6 cellular contexts compared by ENCODE assay signal in the genomic region with DNA sequence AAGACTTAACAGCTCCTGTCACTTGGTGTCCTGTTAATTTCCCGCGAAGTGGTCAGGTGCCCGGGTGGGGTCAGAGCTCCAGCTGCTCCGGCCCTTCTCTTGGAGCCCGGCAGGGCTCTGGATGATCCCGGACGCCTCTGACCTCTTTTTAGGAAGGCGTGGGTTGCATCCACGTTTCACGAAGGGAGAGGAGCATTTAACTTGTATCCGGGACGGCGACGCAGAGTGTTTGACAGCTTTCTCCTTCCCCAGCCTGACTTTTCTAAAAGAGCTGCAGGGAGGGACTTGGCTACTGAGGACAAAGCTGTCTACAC. TPM values are rescaled to one million over a fixed set of nuclear protein-coding genes. Genes with fewer than 3 reads are reported as not detected.
DNase-seq lines count a peak whose midpoint lies in the region; ATAC-seq and TF ChIP-seq lines count a peak whose summit lies in the region.

No MANE protein-coding gene starts in this region.

- no peak for TF ChIP-seq CTCF in WERI-Rb-1 (IDR thresholded peaks at IDR 0.05; ENCODE audit: low read depth, low read length)

- H3K9me3 ChIP-seq in WERI-Rb-1 (ENCODE audit: severe bottlenecking) = no peaks in the 10 kb centered on the region

- peak overlapping the region; percentile 93 for H3K4me3 ChIP-seq in WERI-Rb-1 (ENCODE audit: low read depth, low read length)

- H3K27ac ChIP-seq in WERI-Rb-1 = peak overlapping the region; percentile 63

- intact Hi-C loops in left colon (cut with DNase I, micrococcal nuclease) = loop anchor here in 1 of 2 donors (2.0 kb wide), 1 partner anchor 66 kb away; no protein-coding TSS in a partner anchor

- ATAC-seq in GM21381 (IDR thresholded peaks at IDR 0.05; ENCODE audit: unreplicated experiment) (peak; percentile 9), left colon (peak; percentile 45), GM19035 (IDR thresholded peaks at IDR 0.05; ENCODE audit: unreplicated experiment) (no peak)

- DNase-seq in WERI-Rb-1 (no peak), left colon (peak in 1 of 2 donors; percentile 19), NCI-H2029 treated with DMSO at 0.1 percent for 48 hours (lab: John Stamatoyannopoulos, UW) (no peak), NCI-H446 (lab: John Stamatoyannopoulos, UW) (no peak)

- H3K27me3 ChIP-seq in WERI-Rb-1 (ENCODE audit: insufficient read depth, low read depth, severe bottlenecking) = no peaks in the 10 kb centered on the region

- H3K36me3 ChIP-seq in WERI-Rb-1 = peaks cover 13% of the 10 kb centered on the region

RNA-seq across cellular contexts. Expression of gene ZNF155, which starts 0.7 kb away (rescaled TPM):
- total RNA-seq in left colon = 1 to 10 TPM; 6.9 to 7.1 TPM

RNA-seq across cellular contexts. Expression of gene ZNF230, which starts 18.1 kb away (rescaled TPM):
- 1 to 10 TPM; 3.3 to 3.9 TPM for total RNA-seq in left colon

RNA-seq across cellular contexts. Expression of gene ZNF221, which starts 33.6 kb away (rescaled TPM):
- total RNA-seq in left colon = 1 to 10 TPM; 1.4 to 2.1 TPM

RNA-seq across cellular contexts. Expression of gene ZNF222, which starts 40.5 kb away (rescaled TPM):
- 1 to 10 TPM; 1.8 to 2.7 TPM for total RNA-seq in left colon

RNA-seq across cellular contexts. Expression of gene ZNF45, which starts 49.6 kb away (rescaled TPM):
- 1 to 10 TPM; 8.9 to 9.2 TPM for total RNA-seq in left colon
